In the genomic region with DNA sequence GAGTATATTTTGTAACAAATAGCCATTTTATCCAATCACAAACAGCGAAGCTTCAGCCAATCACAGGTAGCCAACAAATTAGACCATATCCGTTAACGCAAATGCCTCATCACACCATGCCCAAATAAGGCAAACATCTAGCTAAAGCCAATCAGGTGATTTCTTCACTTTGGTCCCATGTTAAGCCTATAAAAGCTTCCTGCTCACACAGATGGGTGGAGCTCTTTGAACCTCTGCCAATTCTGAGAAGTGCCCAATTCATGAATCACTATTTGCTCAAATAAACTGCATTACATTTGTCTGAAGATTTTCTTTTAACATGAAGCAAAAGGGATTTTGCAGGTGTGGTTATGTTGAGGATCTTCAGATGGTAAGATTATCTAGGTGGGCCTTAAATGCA, we compare ENCODE assay signal across 10 cellular contexts.
DNase-seq lines count a peak whose midpoint lies in the region; ATAC-seq and TF ChIP-seq lines count a peak whose summit lies in the region.
"Had no signal": no experiment of that assay in that cellular context is flagged by ENCODE, and none has a peak within 500 bp of the region (broad histone marks: within the 10 kb centered on the region; RNA-seq: fewer than 3 reads in every experiment).

No MANE protein-coding gene starts in this region.

- H3K27ac Mint-ChIP-seq in stimulated activated naive CD8-positive, alpha-beta T cell treated with anti-CD3 and anti-CD28 coated beads, Interleukin-15, amount 100 ng/mL, for 72 hours, result no peak overlapping the region
- H3K27ac Mint-ChIP-seq in stimulated activated naive B cell treated with anti-CD40 and anti-IgM and Interleukin-4, amounts not matched to agents 10 μg/mL and 1 μg/mL and 100 μg/mL, for 72 hours, result no peak overlapping the region
- H3K27ac Mint-ChIP-seq: activated CD8-positive, alpha-beta T cell treated with anti-CD3 and anti-CD28 coated beads for 36 hours; brain had no signal

- peaks cover 6% of the 10 kb centered on the region for H3K4me1 Mint-ChIP-seq in stimulated activated naive CD8-positive, alpha-beta T cell treated with anti-CD3 and anti-CD28 coated beads, Interleukin-15, amount 100 ng/mL, for 72 hours
- H3K4me1 Mint-ChIP-seq in stimulated activated naive B cell treated with anti-CD40 and anti-IgM and Interleukin-4, amounts not matched to agents 10 μg/mL and 1 μg/mL and 100 μg/mL, for 72 hours, result peaks cover 2 to 12% of the 10 kb centered on the region in 2 donors

- TF ChIP-seq CTCF in retinal pigment epithelial cell (conservative IDR thresholded peaks at IDR 0.05; ENCODE audit: low read depth, low read length), result no peak

- no peak overlapping the region for H3K4me3 ChIP-seq in retinal pigment epithelial cell (ENCODE audit: low read length)

- DNase-seq in H4 (ENCODE audit: low spot score) (peak; percentile 95), RKO (ENCODE audit: low spot score) (peak; percentile 24), retinal pigment epithelial cell (ENCODE audit: low read depth) (peak; percentile 75), hippocampal formation (lab: John Stamatoyannopoulos, UW) (no peak)
- no peak for DNase-seq in stimulated activated naive CD8-positive, alpha-beta T cell treated with anti-CD3 and anti-CD28 coated beads, Interleukin-15, amount 100 ng/mL, for 72 hours
- no peak for DNase-seq in stimulated activated naive B cell treated with anti-CD40 and anti-IgM and Interleukin-4, amounts not matched to agents 10 μg/mL and 1 μg/mL and 100 μg/mL, for 72 hours
- DNase-seq: activated CD8-positive, alpha-beta T cell treated with anti-CD3 and anti-CD28 coated beads for 36 hours; NCI-H1417 treated with DMSO at 0.1 percent for 48 hours had no signal

- peaks cover 0 to 4% of the 10 kb centered on the region in 2 donors for H3K9me3 Mint-ChIP-seq in stimulated activated naive CD8-positive, alpha-beta T cell treated with anti-CD3 and anti-CD28 coated beads, Interleukin-15, amount 100 ng/mL, for 72 hours
- peaks cover 0 to 3% of the 10 kb centered on the region in 2 donors for H3K9me3 Mint-ChIP-seq in stimulated activated naive B cell treated with anti-CD40 and anti-IgM and Interleukin-4, amounts not matched to agents 10 μg/mL and 1 μg/mL and 100 μg/mL, for 72 hours
- H3K9me3 Mint-ChIP-seq: brain had no signal

- no peaks in the 10 kb centered on the region for H3K27me3 Mint-ChIP-seq in stimulated activated naive CD8-positive, alpha-beta T cell treated with anti-CD3 and anti-CD28 coated beads, Interleukin-15, amount 100 ng/mL, for 72 hours
- no peaks in the 10 kb centered on the region for H3K27me3 Mint-ChIP-seq in stimulated activated naive B cell treated with anti-CD40 and anti-IgM and Interleukin-4, amounts not matched to agents 10 μg/mL and 1 μg/mL and 100 μg/mL, for 72 hours

- ATAC-seq in esophagus mucosa, result peak; percentile 98
- ATAC-seq in stimulated activated naive CD8-positive, alpha-beta T cell treated with anti-CD3 and anti-CD28 coated beads, Interleukin-15, amount 100 ng/mL, for 72 hours, result no peak
- no peak for ATAC-seq in stimulated activated naive B cell treated with anti-CD40 and anti-IgM and Interleukin-4, amounts not matched to agents 10 μg/mL and 1 μg/mL and 100 μg/mL, for 72 hours (replicated peaks)
- ATAC-seq: activated CD8-positive, alpha-beta T cell treated with anti-CD3 and anti-CD28 coated beads for 36 hours had no signal

- no peaks in the 10 kb centered on the region for H3K36me3 Mint-ChIP-seq in stimulated activated naive B cell treated with anti-CD40 and anti-IgM and Interleukin-4, amounts not matched to agents 10 μg/mL and 1 μg/mL and 100 μg/mL, for 72 hours
- H3K36me3 Mint-ChIP-seq: brain had no signal

- no peak overlapping the region for H3K4me3 Mint-ChIP-seq in stimulated activated naive CD8-positive, alpha-beta T cell treated with anti-CD3 and anti-CD28 coated beads, Interleukin-15, amount 100 ng/mL, for 72 hours
- no peak overlapping the region for H3K4me3 Mint-ChIP-seq in stimulated activated naive B cell treated with anti-CD40 and anti-IgM and Interleukin-4, amounts not matched to agents 10 μg/mL and 1 μg/mL and 100 μg/mL, for 72 hours
- H3K4me3 Mint-ChIP-seq: activated CD8-positive, alpha-beta T cell treated with anti-CD3 and anti-CD28 coated beads for 36 hours; brain had no signal

Comparison
In these comparisons a context has a peak if more than half of its experiments do, and no peak if none do; other contexts are left out.
1. DNase-seq: peak in H4 (single experiment), RKO (single experiment) and retinal pigment epithelial cell (single experiment); none in stimulated activated naive CD8-positive, alpha-beta T cell treated with anti-CD3 and anti-CD28 coated beads, Interleukin-15, amount 100 ng/mL, for 72 hours (0 of 2), hippocampal formation (0 of 2) and stimulated activated naive B cell treated with anti-CD40 and anti-IgM and Interleukin-4, amounts not matched to agents 10 μg/mL and 1 μg/mL and 100 μg/mL, for 72 hours (single experiment).